15 cellular contexts compared by ENCODE assay signal in genomic region chr1:17347769-17348592, GRCh38. TPM values are rescaled to one million over a fixed set of nuclear protein-coding genes. Genes with fewer than 3 reads are reported as not detected.
DNase-seq lines count a peak whose midpoint lies in the region; ATAC-seq, FAIRE-seq and TF ChIP-seq lines count a peak whose summit lies in the region.
"Had no signal": no experiment of that assay in that cellular context is flagged by ENCODE, and none has a peak within 500 bp of the region (broad histone marks: within the 10 kb centered on the region; RNA-seq: fewer than 3 reads in every experiment).

No MANE protein-coding gene starts in this region.

- H3K27ac ChIP-seq in endothelial cell of umbilical vein (ENCODE audit: insufficient read depth, low read depth, low read length) (no peak overlapping the region), right cardiac atrium (ENCODE audit: low read length) (no peak overlapping the region), kidney (ENCODE audit: low read depth in 2 of 2, low read length in 2 of 2) (no peak overlapping the region)

- CTCF ChIA-PET in endothelial cell of umbilical vein (lab: Charles Lee) = no interaction called here

- H3K9me1 ChIP-seq in endothelial cell of umbilical vein (replicated peaks; ENCODE audit: control insufficient read depth, extremely low read depth, insufficient read depth, low read length) = no peaks in the 10 kb centered on the region

- TF ChIP-seq CTCF in endothelial cell of umbilical vein (IDR thresholded peaks at IDR 0.05; ENCODE audit: extremely low read depth in 1 of 2, insufficient read depth in 1 of 2, low read depth in 1 of 2, low read length in 2 of 2) (no peak), omental fat pad (IDR thresholded peaks at IDR 0.05) (no peak), kidney (IDR thresholded peaks at IDR 0.05; ENCODE audit: borderline replicate concordance, extremely low read depth, insufficient read depth) (no peak)

- no peak overlapping the region for H2AFZ ChIP-seq in endothelial cell of umbilical vein (ENCODE audit: low read depth, low read length)

- ATAC-seq in omental fat pad (ENCODE audit: low FRiP score) (peak; percentile 54), right cardiac atrium (no peak), GM18858 (IDR thresholded peaks at IDR 0.05; ENCODE audit: unreplicated experiment) (no peak)
- ATAC-seq: activated CD8-positive, alpha-beta T cell treated with anti-CD3 and anti-CD28 coated beads, Interleukin-2, amount 10 ng/mL, durations not matched to agents 7 days and 5 days had no signal

- peak; percentile 67 for DNase-seq in EL
- peak; percentile 86 for DNase-seq in NCI-H226
- DNase-seq in endothelial cell of umbilical vein (ENCODE audit: low read depth, low spot score) = no peak
- no peak for DNase-seq in omental fat pad (ENCODE audit: low spot score)
- DNase-seq in SKM-1 (lab: John Stamatoyannopoulos, UW; ENCODE audit: unreplicated experiment) = no peak
- no peak for DNase-seq in right cardiac atrium
- no peak for DNase-seq in kidney
- DNase-seq: activated CD8-positive, alpha-beta T cell treated with anti-CD3 and anti-CD28 coated beads, Interleukin-2, amount 10 ng/mL, durations not matched to agents 7 days and 5 days; activated naive CD4-positive, alpha-beta T cell treated with anti-CD3 and anti-CD28 coated beads, Interleukin-2, amount 10 ng/mL, durations not matched to agents 7 days and 5 days; CD4-positive, alpha-beta memory T cell; NCI-H2029 treated with DMSO at 0.1 percent for 48 hours; occipital lobe; stimulated activated naive CD4-positive, alpha-beta T cell had no signal

- no peak overlapping the region for H3K4me2 ChIP-seq in endothelial cell of umbilical vein (ENCODE audit: insufficient read depth, low read length)

- no peaks in the 10 kb centered on the region for H3K9me3 ChIP-seq in endothelial cell of umbilical vein (replicated peaks; ENCODE audit: control insufficient read depth, insufficient read depth, low read length)
- no peaks in the 10 kb centered on the region for H3K9me3 ChIP-seq in right cardiac atrium (ENCODE audit: control insufficient read depth, low read length)
- no peaks in the 10 kb centered on the region for H3K9me3 ChIP-seq in kidney (ENCODE audit: control insufficient read depth in 1 of 2, low read length in 2 of 2)

- dilution Hi-C loops in endothelial cell of umbilical vein (cut with MboI; ENCODE audit: extremely low pct_ligation_motif_present, low sequenced_read_pairs) = no loop called here

- H3K4me1 ChIP-seq in endothelial cell of umbilical vein (ENCODE audit: control insufficient read depth, extremely low read depth, insufficient read depth, low read length) (no peaks in the 10 kb centered on the region), right cardiac atrium (ENCODE audit: control insufficient read depth, insufficient read depth, low read length) (no peaks in the 10 kb centered on the region), kidney (ENCODE audit: control insufficient read depth in 1 of 2, insufficient read depth in 1 of 2, low read depth in 1 of 2, low read length in 2 of 2) (no peaks in the 10 kb centered on the region)

- FAIRE-seq in endothelial cell of umbilical vein (lab: Jason Lieb, UNC) = no peak
- FAIRE-seq in kidney (lab: Jason Lieb, UNC) = no peak

- H3K9ac ChIP-seq in endothelial cell of umbilical vein (replicated peaks; ENCODE audit: extremely low read depth, insufficient read depth, low read length) (no peak overlapping the region), kidney (ENCODE audit: low read length in 2 of 2) (no peak overlapping the region)

- BruUV-seq in endothelial cell of umbilical vein (replicated peaks; lab: Mats Ljungman, UMichigan) = no TSS peak

- no peaks in the 10 kb centered on the region for H3K79me2 ChIP-seq in endothelial cell of umbilical vein (ENCODE audit: control insufficient read depth, insufficient read depth, low read length)

- no peak overlapping the region for H3K4me3 ChIP-seq in endothelial cell of umbilical vein (replicated peaks in 1 of 3; ENCODE audit: insufficient read depth in 1 of 3, low read depth in 1 of 3, low read length in 3 of 3)
- no peak overlapping the region for H3K4me3 ChIP-seq in right cardiac atrium (ENCODE audit: low read length)
- H3K4me3 ChIP-seq in kidney (ENCODE audit: low read length in 2 of 2) = no peak overlapping the region
- H3K4me3 ChIP-seq: lung had no signal

- TF ChIP-seq POLR2A in endothelial cell of umbilical vein (IDR thresholded peaks at IDR 0.05; ENCODE audit: low read depth, low read length) = no peak

- POLR2A ChIA-PET in endothelial cell of umbilical vein (lab: Charles Lee) = no interaction called here

- H3K27me3 ChIP-seq in endothelial cell of umbilical vein (ENCODE audit: control insufficient read depth in 2 of 2, insufficient read depth in 2 of 2, low read length in 2 of 2) = no peaks in the 10 kb centered on the region
- no peaks in the 10 kb centered on the region for H3K27me3 ChIP-seq in right cardiac atrium (ENCODE audit: control insufficient read depth, insufficient read depth)

- intact Hi-C loops in endothelial cell of umbilical vein (cut with micrococcal nuclease) (no loop called here), right cardiac atrium (cut with DNase I) (no loop called here), kidney (cut with DNase I) (no loop called here)

- H3K36me3 ChIP-seq in endothelial cell of umbilical vein (ENCODE audit: control insufficient read depth in 2 of 2, extremely low read depth in 1 of 2, insufficient read depth in 2 of 2, low read length in 2 of 2) (no peaks in the 10 kb centered on the region), kidney (ENCODE audit: control insufficient read depth in 1 of 2, insufficient read depth in 2 of 2, low read length in 2 of 2) (no peaks in the 10 kb centered on the region)

- no peaks in the 10 kb centered on the region for H4K20me1 ChIP-seq in endothelial cell of umbilical vein (replicated peaks; ENCODE audit: control insufficient read depth, extremely low read depth, insufficient read depth, low read length)

- WGBS in right cardiac atrium = 69% methylated on average over 19 of the region's 19 CpGs

TF ChIP-seq in endothelial cell of umbilical vein, 7 proteins besides CTCF, POLR2A, EP300 and RAD21:
- TF ChIP-seq FOS (IDR thresholded peaks at IDR 0.05; ENCODE audit: borderline replicate concordance, insufficient read depth, low read length) (peak; percentile 15), MAX (IDR thresholded peaks at IDR 0.05; ENCODE audit: insufficient read depth, insufficient read length) (no peak)

RNA-seq across cellular contexts. Expression of gene PADI6, which starts 24.0 kb away (rescaled TPM):
- total RNA-seq in endothelial cell of umbilical vein = not detected in 2 replicates
- polyA plus RNA-seq in endothelial cell of umbilical vein = not detected in 2 replicates
- not detected in 2 replicates for polyA plus RNA-seq in endothelial cell of umbilical vein (2011; cell fraction: cytosol; rRNA removed)
- polyA plus RNA-seq in endothelial cell of umbilical vein (2011; cell fraction: nucleus; rRNA removed) = not detected in 2 replicates
- polyA plus RNA-seq in endothelial cell of umbilical vein (2012) = not detected in 2 replicates
- not detected in 2 replicates for polyA minus RNA-seq in endothelial cell of umbilical vein
- not detected for polyA minus RNA-seq in endothelial cell of umbilical vein (2011; cell fraction: cytosol; rRNA and poly(A)+ RNA removed)
- not detected in 2 replicates for polyA minus RNA-seq in endothelial cell of umbilical vein (2011; cell fraction: nucleus; rRNA and poly(A)+ RNA removed)
- not detected for total RNA-seq in omental fat pad
- not detected for total RNA-seq in right cardiac atrium
- not detected for polyA plus RNA-seq in right cardiac atrium
- total RNA-seq in kidney = not detected
- not detected for polyA plus RNA-seq in kidney (ENCODE audit: insufficient read depth, low read depth, low replicate concordance)
- total RNA-seq: activated CD8-positive, alpha-beta T cell treated with anti-CD3 and anti-CD28 coated beads, Interleukin-2, amount 10 ng/mL, durations not matched to agents 7 days and 5 days; CD4-positive, alpha-beta memory T cell; lung; occipital lobe had no signal
- polyA plus RNA-seq: lung had no signal

RNA-seq across cellular contexts. Expression of gene PADI4, which starts 40.0 kb away (rescaled TPM):
- total RNA-seq in endothelial cell of umbilical vein = not detected in 2 replicates
- polyA plus RNA-seq in endothelial cell of umbilical vein = not detected in 2 replicates
- polyA plus RNA-seq in endothelial cell of umbilical vein (2011; cell fraction: cytosol; rRNA removed) = not detected in 2 replicates
- not detected in 2 replicates for polyA plus RNA-seq in endothelial cell of umbilical vein (2011; cell fraction: nucleus; rRNA removed)
- not detected in 2 replicates for polyA plus RNA-seq in endothelial cell of umbilical vein (2012)
- polyA minus RNA-seq in endothelial cell of umbilical vein = not detected in 2 replicates
- not detected for polyA minus RNA-seq in endothelial cell of umbilical vein (2011; cell fraction: cytosol; rRNA and poly(A)+ RNA removed)
- not detected in 2 replicates for polyA minus RNA-seq in endothelial cell of umbilical vein (2011; cell fraction: nucleus; rRNA and poly(A)+ RNA removed)
- total RNA-seq in omental fat pad = 10 to 100 TPM in 1 of 4 donors, 1 to 10 TPM in 2, under 1 TPM in 1; 0.56 to 16.1 (median 2.2) TPM
- under 1 TPM in 2 of 4 donors, not detected in 2; 0.18 to 0.40 TPM for total RNA-seq in right cardiac atrium
- polyA plus RNA-seq in right cardiac atrium = 0.05 TPM
- 0.35 TPM for total RNA-seq in kidney
- polyA plus RNA-seq in kidney (ENCODE audit: insufficient read depth, low read depth, low replicate concordance) = not detected
- total RNA-seq: occipital lobe had no signal

Comparison
In these comparisons a context has a peak if more than half of its experiments do, and no peak if none do; other contexts are left out.
1. DNase-seq: peak in EL (single experiment) and NCI-H226 (single experiment); none in endothelial cell of umbilical vein (single experiment), omental fat pad (single experiment), SKM-1 (single experiment), right cardiac atrium (0 of 3) and kidney (single experiment).